ENCODE assay signal across 27 cellular contexts in genomic region chr7:840001-840600, GRCh38. TPM values are rescaled to one million over a fixed set of nuclear protein-coding genes. Genes with fewer than 3 reads are reported as not detected.
A peak's percentile ranks its signal among the peaks of the same experiment; 100 is the strongest.
DNase-seq lines count a peak whose midpoint lies in the region; ATAC-seq, FAIRE-seq and TF ChIP-seq lines count a peak whose summit lies in the region.
"Had no signal": no experiment of that assay in that cellular context is flagged by ENCODE, and none has a peak within 500 bp of the region (broad histone marks: within the 10 kb centered on the region; RNA-seq: fewer than 3 reads in every experiment).

No MANE protein-coding gene starts in this region.

- no peak overlapping the region for H2BK12ac ChIP-seq in H1 (ENCODE audit: low read depth, low read length)

- H3K9me1 ChIP-seq in IMR-90 (ENCODE audit: insufficient read depth, low read length), result peaks cover 8% of the 10 kb centered on the region

- H3K27ac Mint-ChIP-seq in progenitor cell of endocrine pancreas, result no peak overlapping the region
- H3K27ac Mint-ChIP-seq: CD4-positive, alpha-beta T cell; H9 had no signal

- peaks cover 1% of the 10 kb centered on the region for H3K4me1 Mint-ChIP-seq in progenitor cell of endocrine pancreas (ENCODE audit: low read depth)

- peak overlapping the region; percentile 23 for H2AK9ac ChIP-seq in IMR-90 (replicated peaks; ENCODE audit: low read depth, low read length, poor library complexity)

- H2AFZ ChIP-seq in IMR-90 (replicated peaks; ENCODE audit: low read length, poor library complexity), result no peak overlapping the region
- H2AFZ ChIP-seq in H1 (ENCODE audit: low read length), result no peak overlapping the region
- H2AFZ ChIP-seq: GM23248 had no signal

- in situ Hi-C loops in IMR-90 (cut with MboI; ENCODE audit: low sequenced_read_pairs), result no loop called here

- no peak overlapping the region for H3K14ac ChIP-seq in IMR-90 (replicated peaks; ENCODE audit: low read depth, low read length)
- no peak overlapping the region for H3K14ac ChIP-seq in H1 (ENCODE audit: insufficient read length)

- H3K4me3 ChIP-seq in IMR-90 (ENCODE audit: insufficient read depth, low read depth, low read length), result no peak overlapping the region
- no peak overlapping the region for H3K4me3 ChIP-seq in H1 (ENCODE audit: extremely low read depth in 1 of 4, insufficient read depth in 2 of 4, low read depth in 3 of 4, low read length in 4 of 4)
- no peak overlapping the region for H3K4me3 ChIP-seq in lower lobe of right lung
- no peak overlapping the region for H3K4me3 ChIP-seq in spleen
- H3K4me3 ChIP-seq: BLaER1 treated with 17β-estradiol and CSF1 and Interleukin-3, amounts not matched to agents 10 nM and 100 nM; GM12878; GM23248 had no signal

- H4K20me1 ChIP-seq in IMR-90 (ENCODE audit: insufficient read depth, low read length), result peaks cover 41% of the 10 kb centered on the region
- peaks cover 18 to 29% of the 10 kb centered on the region in 2 experiments for H4K20me1 ChIP-seq in H1 (replicated peaks in 1 of 2; ENCODE audit: control insufficient read depth in 1 of 2, insufficient read depth in 2 of 2, low read length in 2 of 2)

- no peak overlapping the region for H3K4me3 Mint-ChIP-seq in progenitor cell of endocrine pancreas (ENCODE audit: low read depth)
- H3K4me3 Mint-ChIP-seq: CD4-positive, alpha-beta T cell; H9 had no signal

- H4K8ac ChIP-seq in IMR-90 (ENCODE audit: low read depth in 2 of 2, low read length in 2 of 2), result no peak overlapping the region
- no peak overlapping the region for H4K8ac ChIP-seq in H1 (ENCODE audit: extremely low read depth, insufficient read depth, low read length)

- ATAC-seq in IMR-90 (ENCODE audit: low read depth), result no peak
- ATAC-seq in lower lobe of right lung, result no peak
- ATAC-seq: GM12878, PC-3 had no signal

- no peak for TF ChIP-seq POLR2A in IMR-90 (IDR thresholded peaks at IDR 0.05; ENCODE audit: low read depth, low read length)
- no peak for TF ChIP-seq POLR2A in H1 (IDR thresholded peaks at IDR 0.05; ENCODE audit: control extremely low read depth in 1 of 2, low read depth in 2 of 2, low read length in 2 of 2)
- TF ChIP-seq POLR2A in spleen (IDR thresholded peaks at IDR 0.05), result no peak

- H3K36me3 ChIP-seq in IMR-90 (ENCODE audit: control insufficient read depth, insufficient read depth, low read length) (peaks cover 50% of the 10 kb centered on the region), H1 (ENCODE audit: control insufficient read depth in 2 of 4, insufficient read depth in 4 of 4, low read length in 3 of 4) (peaks cover 18 to 47% (median 39%) of the 10 kb centered on the region in 4 experiments; a peak in 7 of 8 replicates), lower lobe of right lung (peaks cover 68% of the 10 kb centered on the region), spleen (peaks cover 3 to 86% (median 56%) of the 10 kb centered on the region in 6 donors)

- no peak overlapping the region for H2BK120ac ChIP-seq in IMR-90 (ENCODE audit: low read depth, low read length)
- H2BK120ac ChIP-seq in H1 (replicated peaks; ENCODE audit: low read depth, low read length), result no peak overlapping the region

- H3K27me3 Mint-ChIP-seq in progenitor cell of endocrine pancreas, result no peaks in the 10 kb centered on the region
- H3K27me3 Mint-ChIP-seq: CD4-positive, alpha-beta T cell had no signal

- H3K4me1 ChIP-seq in IMR-90 (ENCODE audit: control insufficient read depth, insufficient read depth, low read length), result peaks cover 5% of the 10 kb centered on the region; the same call in 1 of the 2 replicates
- H3K4me1 ChIP-seq in H1 (replicated peaks in 1 of 4; ENCODE audit: control insufficient read depth in 3 of 4, insufficient read depth in 4 of 4, low read length in 3 of 4), result no peaks in the 10 kb centered on the region
- peaks cover 17% of the 10 kb centered on the region for H3K4me1 ChIP-seq in lower lobe of right lung
- peaks cover 3 to 20% (median 15%) of the 10 kb centered on the region in 6 donors for H3K4me1 ChIP-seq in spleen

- H3K36me3 Mint-ChIP-seq in progenitor cell of endocrine pancreas (ENCODE audit: insufficient read depth), result peaks cover 31% of the 10 kb centered on the region

- BruUV-seq in IMR-90 (replicated peaks; lab: Mats Ljungman, UMichigan), result no TSS peak

- peaks cover 8 to 51% of the 10 kb centered on the region in 2 experiments; a peak in 3 of 4 replicates for H3K79me2 ChIP-seq in H1 (ENCODE audit: control insufficient read depth in 1 of 2, insufficient read depth in 2 of 2, low read length in 2 of 2)

- no peak for TF ChIP-seq CTCF in IMR-90 (conservative IDR thresholded peaks at IDR 0.05; ENCODE audit: low read depth, low read length)
- TF ChIP-seq CTCF in H1 (IDR thresholded peaks at IDR 0.05; ENCODE audit: control extremely low read depth in 1 of 3, insufficient read depth in 1 of 3, low read depth in 1 of 3, low read length in 3 of 3), result no peak
- no peak for TF ChIP-seq CTCF in lower lobe of right lung (IDR thresholded peaks at IDR 0.05)
- TF ChIP-seq CTCF in spleen (IDR thresholded peaks at IDR 0.05 in 8 of 11, conservative IDR thresholded peaks at IDR 0.05 in 3 of 11), result no peak
- TF ChIP-seq CTCF in progenitor cell of endocrine pancreas (IDR thresholded peaks at IDR 0.05; ENCODE audit: unreplicated experiment), result no peak

- intact Hi-C loops in IMR-90 (cut with micrococcal nuclease), result no loop called here
- intact Hi-C loops in lower lobe of right lung (cut with DNase I), result no loop called here
- intact Hi-C loops in spleen (cut with DNase I; ENCODE audit: low total_unique reads), result no loop called here

- no peaks in the 10 kb centered on the region for H3K9me3 Mint-ChIP-seq in progenitor cell of endocrine pancreas (ENCODE audit: low read depth)
- H3K9me3 Mint-ChIP-seq: CD4-positive, alpha-beta T cell; H9 had no signal

- no peak overlapping the region for H4K5ac ChIP-seq in IMR-90 (ENCODE audit: low read depth, low read length)
- no peak overlapping the region for H4K5ac ChIP-seq in H1 (ENCODE audit: insufficient read length, low read depth, low read length)

- no peak overlapping the region for H3K23ac ChIP-seq in IMR-90 (ENCODE audit: low read depth, low read length)
- H3K23ac ChIP-seq in H1 (ENCODE audit: insufficient read length), result no peak overlapping the region

- H2AK5ac ChIP-seq in IMR-90 (ENCODE audit: low read depth, low read length) (no peak overlapping the region), H1 (ENCODE audit: low read depth, low read length) (no peak overlapping the region)

- H3K79me1 ChIP-seq in IMR-90 (ENCODE audit: low read depth in 1 of 2, low read length in 2 of 2), result peaks cover 37 to 77% of the 10 kb centered on the region in 2 experiments
- peaks cover 19% of the 10 kb centered on the region for H3K79me1 ChIP-seq in H1 (ENCODE audit: low read depth, low read length)

- FAIRE-seq in H1 (lab: Jason Lieb, UNC), result no peak
- FAIRE-seq: A204.1, G401.6, GM12878 had no signal

- H2BK15ac ChIP-seq in IMR-90 (ENCODE audit: low read depth, low read length) (no peak overlapping the region), H1 (ENCODE audit: low read length) (no peak overlapping the region)

- DNase-seq in IMR-90, result no peak
- no peak for DNase-seq in H1 (ENCODE audit: low read depth in 1 of 2, low spot score in 2 of 2)
- DNase-seq in lower lobe of right lung, result peak; percentile 23
- peak; percentile 64 for DNase-seq in spleen
- no peak for DNase-seq in COLO829 (ENCODE audit: low spot score)
- no peak for DNase-seq in progenitor cell of endocrine pancreas (ENCODE audit: low spot score, unreplicated experiment)
- no peak for DNase-seq in activated CD4-positive, alpha-beta T cell treated with anti-CD3 and anti-CD28 coated beads, Interleukin-2, amount 50 U/mL, for 48 hours
- no peak for DNase-seq in stimulated activated naive CD4-positive, alpha-beta T cell (lab: John Stamatoyannopoulos, UW)
- DNase-seq: AML-193; CD4-positive, alpha-beta T cell; COR-L47; GM23248; H9; Karpas-422; NCI-H1092 treated with DMSO at 0.1 percent for 48 hours; NCI-H1436; NCI-H187 treated with DMSO at 0.1 percent for 48 hours; NCI-H2171 treated with DMSO at 0.1 percent for 48 hours; NCI-H345; NCI-H524; NCI-H774; PC-3; SHP77 had no signal

- H3K27me3 ChIP-seq in IMR-90 (ENCODE audit: control insufficient read depth, insufficient read depth, low read length) (no peaks in the 10 kb centered on the region), H1 (replicated peaks in 1 of 4; ENCODE audit: control insufficient read depth in 3 of 4, extremely low read depth in 1 of 4, insufficient read depth in 3 of 4, low read length in 3 of 4) (no peaks in the 10 kb centered on the region), lower lobe of right lung (ENCODE audit: low read depth) (no peaks in the 10 kb centered on the region), spleen (replicated peaks in 1 of 7) (no peaks in the 10 kb centered on the region)
- H3K27me3 ChIP-seq: BLaER1 treated with 17β-estradiol and CSF1 and Interleukin-3, amounts not matched to agents 10 nM and 100 nM had no signal

- H3K56ac ChIP-seq in IMR-90 (ENCODE audit: extremely low read depth, insufficient read depth, low read length), result no peak overlapping the region
- H3K56ac ChIP-seq in H1 (replicated peaks; ENCODE audit: insufficient read length, low read depth, low read length), result no peak overlapping the region

- H3K4ac ChIP-seq in IMR-90 (ENCODE audit: low read depth, low read length) (no peak overlapping the region), H1 (replicated peaks; ENCODE audit: insufficient read length, low read depth, low read length) (no peak overlapping the region)

- H4K91ac ChIP-seq in IMR-90 (ENCODE audit: insufficient read depth, low read depth, low read length) (no peak overlapping the region), H1 (replicated peaks; ENCODE audit: insufficient read length, low read length) (no peak overlapping the region)

- no peak for TF ChIP-seq RAD21 in IMR-90 (IDR thresholded peaks at IDR 0.05; ENCODE audit: low read length)
- no peak for TF ChIP-seq RAD21 in H1 (IDR thresholded peaks at IDR 0.05 in 1 of 2, conservative IDR thresholded peaks at IDR 0.05 in 1 of 2; ENCODE audit: low read depth in 2 of 2, low read length in 2 of 2)

- POLR2A ChIA-PET in IMR-90 (lab: Charles Lee; ENCODE audit: unreplicated experiment), result interaction anchor here (0.6 kb wide), 1 partner anchor 76 kb away, joined by 10 read pairs; no protein-coding TSS in a partner anchor
- POLR2A ChIA-PET in H1 (lab: Charles Lee; ENCODE audit: partially characterized antibody), result no interaction called here

- TF ChIP-seq EP300 in H1 (IDR thresholded peaks at IDR 0.05; ENCODE audit: borderline replicate concordance in 1 of 2, low read depth in 2 of 2, low read length in 2 of 2), result no peak

- no peaks in the 10 kb centered on the region for H3K23me2 ChIP-seq in H1 (ENCODE audit: low read depth, low read length)

- H3K4me2 ChIP-seq in IMR-90 (ENCODE audit: low read depth, low read length) (no peak overlapping the region), H1 (ENCODE audit: insufficient read depth in 1 of 2, low read depth in 2 of 2, low read length in 2 of 2) (no peak overlapping the region)
- H3K4me2 ChIP-seq: BLaER1 treated with 17β-estradiol and CSF1 and Interleukin-3, amounts not matched to agents 10 nM and 100 nM had no signal

- H2BK5ac ChIP-seq in IMR-90 (ENCODE audit: low read depth, low read length, poor library complexity, severe bottlenecking), result no peak overlapping the region
- H2BK5ac ChIP-seq in H1 (ENCODE audit: low read depth, low read length), result no peak overlapping the region

- H3K9ac ChIP-seq in IMR-90 (ENCODE audit: low read depth, low read length), result no peak overlapping the region
- no peak overlapping the region for H3K9ac ChIP-seq in H1 (replicated peaks in 1 of 4; ENCODE audit: extremely low read depth in 1 of 4, low read depth in 3 of 4, low read length in 3 of 4)
- H3K9ac ChIP-seq: BLaER1 treated with 17β-estradiol and CSF1 and Interleukin-3, amounts not matched to agents 10 nM and 100 nM; GM23248 had no signal

- dilution Hi-C loops in IMR-90 (cut with HindIII; ENCODE audit: low sequenced_read_pairs, unreplicated experiment), result no loop called here

- H3K27ac ChIP-seq in IMR-90 (ENCODE audit: insufficient read depth, low read length) (no peak overlapping the region), H1 (ENCODE audit: low read depth, low read length) (no peak overlapping the region), lower lobe of right lung (no peak overlapping the region), spleen (no peak overlapping the region)
- H3K27ac ChIP-seq: BLaER1 treated with 17β-estradiol and CSF1 and Interleukin-3, amounts not matched to agents 10 nM and 100 nM; GM23248 had no signal

- H2BK20ac ChIP-seq in IMR-90 (ENCODE audit: low read depth, low read length) (no peak overlapping the region), H1 (ENCODE audit: low read length) (no peak overlapping the region)

- H3K18ac ChIP-seq in IMR-90 (ENCODE audit: low read depth, low read length) (no peak overlapping the region), H1 (ENCODE audit: extremely low read depth, low read length) (no peak overlapping the region)

- 90% methylated on average over 11 of the region's 24 CpGs; no CpG with 5 or more reads in 1 of the 2 experiments for WGBS in IMR-90 (ENCODE audit: extremely low coverage in 2 of 2, insufficient read length in 1 of 2), 2 experiments
- 91% methylated on average over 24 of the region's 24 CpGs; no CpG with 5 or more reads in 1 of the 2 experiments for WGBS in H1 (ENCODE audit: extremely low coverage in 1 of 2, insufficient coverage in 1 of 2, insufficient read length in 1 of 2, insufficient replicate concordance in 2 of 2, low coverage in 1 of 2, low lambda C conversion rate in 2 of 2, missing lambda C conversion rate in 1 of 2), 2 experiments
- WGBS in spleen, 5 donors, result 90 to 93% (median 92%) methylated on average over 22 to 24 of the region's 24 CpGs

- CTCF ChIA-PET in IMR-90 (lab: Yijun Ruan, JAX), result no interaction called here
- CTCF ChIA-PET in H1 (lab: Charles Lee; ENCODE audit: partially characterized antibody), result interaction anchor here (0.7 to 3.0 kb wide), 5 partner anchors 17 to 54 kb away, joined by 3 to 11 read pairs (median 7); no protein-coding TSS in a partner anchor

- H3K9me3 ChIP-seq in IMR-90 (ENCODE audit: control insufficient read depth, insufficient read depth, low read length), result no peaks in the 10 kb centered on the region
- no peaks in the 10 kb centered on the region; a peak in 1 of 4 replicates for H3K9me3 ChIP-seq in H1 (ENCODE audit: insufficient read depth in 2 of 2, low read depth in 1 of 2, low read length in 1 of 2)
- no peaks in the 10 kb centered on the region for H3K9me3 ChIP-seq in lower lobe of right lung
- no peaks in the 10 kb centered on the region for H3K9me3 ChIP-seq in spleen
- H3K9me3 ChIP-seq: BLaER1 treated with 17β-estradiol and CSF1 and Interleukin-3, amounts not matched to agents 10 nM and 100 nM had no signal

RNA-seq across cellular contexts. Expression of gene SUN1, which starts 7.8 kb away (rescaled TPM):
- total RNA-seq in IMR-90 (2012; rRNA removed) (113 and 129 TPM in 2 replicates), lower lobe of right lung (111 TPM), spleen (100 to 1,000 TPM; 103 to 181 (median 154) TPM), progenitor cell of endocrine pancreas (152 and 157 TPM in 2 replicates)
- polyA plus RNA-seq in IMR-90 (2012; rRNA removed) (155 and 239 TPM in 2 replicates), H1 (2011; rRNA removed) (158 and 324 TPM in 2 replicates), spleen (10 to 100 TPM; 33.2 to 59.5 (median 54.9) TPM)
- 84.1 and 183 TPM in 2 replicates for polyA plus RNA-seq in IMR-90 (2012; cell fraction: cytosol; rRNA removed)
- polyA plus RNA-seq in IMR-90 (2012; cell fraction: nucleus; rRNA removed; ENCODE audit: low replicate concordance), result 1,009 and 1,044 TPM in 2 replicates
- 105 and 108 TPM in 2 replicates for total RNA-seq in H1 (2021; fragmentation: NEBNext Ultra II Directional; extraction: Animal tissue kit (Norgen Biotek cat#: 25700))
- 235 TPM for polyA plus RNA-seq in H1 (2011; cell fraction: cytosol; rRNA removed)
- polyA plus RNA-seq in H1 (2011; cell fraction: nucleus; rRNA removed), result 512 TPM
- 69.8 to 110 TPM (median 95.7 TPM) in 4 replicates for polyA plus RNA-seq in H1 (2012, experiment 1 of 2)
- 31.4 TPM for polyA plus RNA-seq in H1 (2012, experiment 2 of 2)
- 110 TPM for polyA plus RNA-seq in H1 (2013, experiment 1 of 2)
- 106 TPM for polyA plus RNA-seq in H1 (2013, experiment 2 of 2)
- 149 and 180 TPM in 2 replicates for polyA minus RNA-seq in H1 (2011; rRNA and poly(A)+ RNA removed)
- polyA minus RNA-seq in H1 (2011; cell fraction: cytosol; rRNA and poly(A)+ RNA removed), result 83.6 TPM
- polyA minus RNA-seq in H1 (2011; cell fraction: nucleus; rRNA and poly(A)+ RNA removed), result 211 TPM

RNA-seq across cellular contexts. Expression of gene GET4, which starts 36.3 kb away (rescaled TPM):
- total RNA-seq in IMR-90 (2012; rRNA removed), result 10.6 and 11.3 TPM in 2 replicates
- 30.9 and 37.2 TPM in 2 replicates for polyA plus RNA-seq in IMR-90 (2012; rRNA removed)
- 25.9 and 35.9 TPM in 2 replicates for polyA plus RNA-seq in IMR-90 (2012; cell fraction: cytosol; rRNA removed)
- 104 and 238 TPM in 2 replicates for polyA plus RNA-seq in IMR-90 (2012; cell fraction: nucleus; rRNA removed; ENCODE audit: low replicate concordance)
- 52.1 and 56.7 TPM in 2 replicates for total RNA-seq in H1 (2021; fragmentation: NEBNext Ultra II Directional; extraction: Animal tissue kit (Norgen Biotek cat#: 25700))
- polyA plus RNA-seq in H1 (2011; rRNA removed), result 74.1 and 95.0 TPM in 2 replicates
- 73.5 TPM for polyA plus RNA-seq in H1 (2011; cell fraction: cytosol; rRNA removed)
- polyA plus RNA-seq in H1 (2011; cell fraction: nucleus; rRNA removed), result 137 TPM
- 42.9 to 72.1 TPM (median 69.9 TPM) in 4 replicates for polyA plus RNA-seq in H1 (2012, experiment 1 of 2)
- polyA plus RNA-seq in H1 (2012, experiment 2 of 2), result 52.9 TPM
- 40.9 TPM for polyA plus RNA-seq in H1 (2013, experiment 1 of 2)
- 40.1 TPM for polyA plus RNA-seq in H1 (2013, experiment 2 of 2)
- 17.7 and 19.3 TPM in 2 replicates for polyA minus RNA-seq in H1 (2011; rRNA and poly(A)+ RNA removed)
- 28.7 TPM for polyA minus RNA-seq in H1 (2011; cell fraction: cytosol; rRNA and poly(A)+ RNA removed)
- polyA minus RNA-seq in H1 (2011; cell fraction: nucleus; rRNA and poly(A)+ RNA removed), result 22.5 TPM
- total RNA-seq in lower lobe of right lung, result 31.7 TPM
- 10 to 100 TPM; 25.4 to 39.5 (median 34.4) TPM for total RNA-seq in spleen
- 10 to 100 TPM; 40.0 to 63.0 (median 53.9) TPM for polyA plus RNA-seq in spleen
- 58.2 and 58.7 TPM in 2 replicates for total RNA-seq in progenitor cell of endocrine pancreas

Comparison
In these comparisons a context has a peak if more than half of its experiments do, and no peak if none do; other contexts are left out.
1. DNase-seq: peak in lower lobe of right lung (single experiment) and spleen (single experiment); none in IMR-90 (single experiment), H1 (0 of 2), COLO829 (single experiment), progenitor cell of endocrine pancreas (single experiment), activated CD4-positive, alpha-beta T cell treated with anti-CD3 and anti-CD28 coated beads, Interleukin-2, amount 50 U/mL, for 48 hours (0 of 2) and stimulated activated naive CD4-positive, alpha-beta T cell (0 of 6).